In genomic region chr16:29126621-29127020, GRCh38 we compare ENCODE assay signal across 31 cellular contexts.
DNase-seq lines count a peak whose midpoint lies in the region; ATAC-seq and TF ChIP-seq lines count a peak whose summit lies in the region.
"Had no signal": no experiment of that assay in that cellular context is flagged by ENCODE, and none has a peak within 500 bp of the region (broad histone marks: within the 10 kb centered on the region; RNA-seq: fewer than 3 reads in every experiment).

No MANE protein-coding gene starts in this region.

- TF ChIP-seq CTCF in CD8-positive, alpha-beta T cell (IDR thresholded peaks at IDR 0.05), result no peak
- TF ChIP-seq CTCF in neutrophil (IDR thresholded peaks at IDR 0.05), result no peak

- H3K27me3 Mint-ChIP-seq in activated T-cell treated with anti-CD3 and anti-CD28 coated beads, Interleukin-2, amount 50 U/mL, for 72 hours (ENCODE audit: low read depth), result no peaks in the 10 kb centered on the region
- no peaks in the 10 kb centered on the region for H3K27me3 Mint-ChIP-seq in CD8-positive, alpha-beta T cell (ENCODE audit: low read depth)
- H3K27me3 Mint-ChIP-seq in immature natural killer cell (ENCODE audit: low read depth in 3 of 3), result peaks cover 5 to 16% (median 8%) of the 10 kb centered on the region in 3 donors

- no peaks in the 10 kb centered on the region for H3K27me3 ChIP-seq in CD8-positive, alpha-beta T cell (ENCODE audit: insufficient read depth, low read length)
- no peaks in the 10 kb centered on the region for H3K27me3 ChIP-seq in neutrophil
- H3K27me3 ChIP-seq: ascending aorta, BE2C, gastrocnemius medialis, hepatocyte, pancreas had no signal

- no peak overlapping the region for H3K4me3 Mint-ChIP-seq in activated T-cell treated with anti-CD3 and anti-CD28 coated beads, Interleukin-2, amount 50 U/mL, for 72 hours
- peak overlapping the region; percentile 51 for H3K4me3 Mint-ChIP-seq in CD8-positive, alpha-beta T cell
- peak overlapping the region; percentile 86 to 91 (median 87) for H3K4me3 Mint-ChIP-seq in immature natural killer cell
- H3K4me3 Mint-ChIP-seq: activated T-helper 1 cell treated with anti-CD3 and anti-CD28 coated beads, Interleukin-12 subunit alpha, Interleukin-12 subunit beta, Interleukin-2, Interleukin-4 antibody, amounts not matched to agents 30 ng/mL and 10 ng/mL and 1 ng/mL, durations not matched to agents 14 hours and 24 hours and 36 hours; nephron progenitor cell had no signal

- no peaks in the 10 kb centered on the region for H3K9me3 Mint-ChIP-seq in activated T-cell treated with anti-CD3 and anti-CD28 coated beads, Interleukin-2, amount 50 U/mL, for 72 hours
- H3K9me3 Mint-ChIP-seq in CD8-positive, alpha-beta T cell, result no peaks in the 10 kb centered on the region
- H3K9me3 Mint-ChIP-seq in immature natural killer cell, result no peaks in the 10 kb centered on the region
- H3K9me3 Mint-ChIP-seq: activated T-helper 1 cell treated with anti-CD3 and anti-CD28 coated beads, Interleukin-12 subunit alpha, Interleukin-12 subunit beta, Interleukin-2, Interleukin-4 antibody, amounts not matched to agents 30 ng/mL and 10 ng/mL and 1 ng/mL, durations not matched to agents 14 hours and 24 hours and 36 hours; nephron progenitor cell had no signal

- H3K4me1 ChIP-seq in CD8-positive, alpha-beta T cell (ENCODE audit: insufficient read depth, low read length), result peaks cover 4% of the 10 kb centered on the region
- peaks cover 25 to 38% of the 10 kb centered on the region in 2 experiments for H3K4me1 ChIP-seq in neutrophil (ENCODE audit: control insufficient read depth in 1 of 2, insufficient read depth in 1 of 2, low read depth in 1 of 2, low read length in 1 of 2)
- H3K4me1 ChIP-seq: ascending aorta, gastrocnemius medialis, pancreas had no signal

- no peak for DNase-seq in activated T-cell treated with anti-CD3 and anti-CD28 coated beads, Interleukin-2, amount 50 U/mL, for 72 hours
- DNase-seq in activated T-cell treated with anti-CD3 and anti-CD28 coated beads for 4 hours (no peak), immature natural killer cell (peak; percentile 62 to 65 (median 65)), NCI-H345 (lab: John Stamatoyannopoulos, UW) (no peak), SHP77 (lab: John Stamatoyannopoulos, UW) (no peak)
- DNase-seq in CD8-positive, alpha-beta T cell, result no peak
- DNase-seq in activated CD4-positive, alpha-beta T cell treated with anti-CD3 and anti-CD28 coated beads for 4 hours, result no peak
- DNase-seq: ACHN; activated naive CD4-positive, alpha-beta T cell treated with anti-CD3 and anti-CD28 coated beads, Interleukin-2, amount 50 U/mL, for 16 hours; BE2C; cortex of kidney; gastrocnemius medialis; left cardiac atrium; NCI-H1105 treated with DMSO at 0.1 percent for 48 hours; NCI-H2029; NCI-H526 treated with DMSO at 0.1 percent for 48 hours; nephron progenitor cell; pancreas; SHP77 treated with DMSO at 0.1 percent for 48 hours; stimulated activated CD4-positive, alpha-beta T cell treated with anti-CD3 and anti-CD28 coated beads, Interleukin-12 subunit alpha, Interleukin-12 subunit beta, amount 100 ng/mL, for 4 hours; stimulated activated CD4-positive, alpha-beta T cell treated with anti-CD3 and anti-CD28 coated beads, Interleukin-4, amount 100 ng/mL, for 1 hour; SW 1271 had no signal

- no peak overlapping the region for H3K4me3 ChIP-seq in CD8-positive, alpha-beta T cell (ENCODE audit: low read depth, low read length)
- H3K4me3 ChIP-seq in neutrophil (ENCODE audit: low read depth in 1 of 2, low read length in 1 of 2), result peak overlapping the region; percentile 39 to 58
- H3K4me3 ChIP-seq: ascending aorta, cardiac muscle cell, gastrocnemius medialis, hepatocyte, K562, pancreas had no signal

- ATAC-seq in activated T-cell treated with anti-CD3 and anti-CD28 coated beads, Interleukin-2, amount 50 U/mL, for 72 hours (replicated peaks in 1 of 2), result no peak
- no peak for ATAC-seq in CD8-positive, alpha-beta T cell
- ATAC-seq: activated CD4-positive, CD25-positive, alpha-beta regulatory T cell treated with anti-CD3 and anti-CD28 coated beads, Interleukin-2, amount 50 U/mL, for 24 hours; gastrocnemius medialis; HCT116; K562; Panc1 had no signal

- intact Hi-C loops in CD8-positive, alpha-beta T cell (cut with DNase I, micrococcal nuclease), result no loop called here

- no peaks in the 10 kb centered on the region for H3K9me3 ChIP-seq in CD8-positive, alpha-beta T cell (ENCODE audit: low read length)
- no peaks in the 10 kb centered on the region for H3K9me3 ChIP-seq in neutrophil
- H3K9me3 ChIP-seq: ascending aorta, BE2C, gastrocnemius medialis, pancreas had no signal

- H3K4me1 Mint-ChIP-seq in activated T-cell treated with anti-CD3 and anti-CD28 coated beads, Interleukin-2, amount 50 U/mL, for 72 hours (ENCODE audit: low read depth), result peaks cover 18% of the 10 kb centered on the region
- H3K4me1 Mint-ChIP-seq in CD8-positive, alpha-beta T cell (ENCODE audit: low read depth), result peaks cover 14% of the 10 kb centered on the region
- peaks cover 31 to 50% of the 10 kb centered on the region in 2 donors for H3K4me1 Mint-ChIP-seq in immature natural killer cell
- H3K4me1 Mint-ChIP-seq: nephron progenitor cell had no signal

- H3K36me3 Mint-ChIP-seq in activated T-cell treated with anti-CD3 and anti-CD28 coated beads, Interleukin-2, amount 50 U/mL, for 72 hours (ENCODE audit: insufficient read depth in 2 of 2), result peaks cover 2 to 4% of the 10 kb centered on the region in 2 donors
- peaks cover 16% of the 10 kb centered on the region for H3K36me3 Mint-ChIP-seq in CD8-positive, alpha-beta T cell
- H3K36me3 Mint-ChIP-seq in immature natural killer cell, result peaks cover 7 to 27% (median 8%) of the 10 kb centered on the region in 3 donors

- H3K36me3 ChIP-seq in CD8-positive, alpha-beta T cell (ENCODE audit: insufficient read depth, low read length), result no peaks in the 10 kb centered on the region
- no peaks in the 10 kb centered on the region for H3K36me3 ChIP-seq in neutrophil
- H3K36me3 ChIP-seq: ascending aorta, BE2C, cardiac muscle cell, gastrocnemius medialis, pancreas had no signal

- no peak overlapping the region for H3K27ac ChIP-seq in CD8-positive, alpha-beta T cell (ENCODE audit: low read depth, low read length)
- H3K27ac ChIP-seq in neutrophil, result peak overlapping the region; percentile 84
- H3K27ac ChIP-seq: ascending aorta, cardiac muscle cell, gastrocnemius medialis, hepatocyte, pancreas had no signal

- POLR2A ChIA-PET in CD8-positive, alpha-beta T cell (lab: Charles Lee), result no interaction called here

- CTCF ChIA-PET in CD8-positive, alpha-beta T cell (lab: Charles Lee), result no interaction called here

- H3K27ac Mint-ChIP-seq in activated T-cell treated with anti-CD3 and anti-CD28 coated beads, Interleukin-2, amount 50 U/mL, for 72 hours, result peak overlapping the region; percentile 37
- H3K27ac Mint-ChIP-seq in CD8-positive, alpha-beta T cell, result peak overlapping the region; percentile 84
- H3K27ac Mint-ChIP-seq in immature natural killer cell, result peak overlapping the region; percentile 96 to 99 (median 98)
- H3K27ac Mint-ChIP-seq: activated T-helper 1 cell treated with anti-CD3 and anti-CD28 coated beads, Interleukin-12 subunit alpha, Interleukin-12 subunit beta, Interleukin-2, Interleukin-4 antibody, amounts not matched to agents 30 ng/mL and 10 ng/mL and 1 ng/mL, durations not matched to agents 14 hours and 24 hours and 36 hours; nephron progenitor cell had no signal

Comparison
In these comparisons a context has a peak if more than half of its experiments do, and no peak if none do; other contexts are left out.
1. DNase-seq: peak in immature natural killer cell (3 of 3); none in activated T-cell treated with anti-CD3 and anti-CD28 coated beads, Interleukin-2, amount 50 U/mL, for 72 hours (0 of 2), activated T-cell treated with anti-CD3 and anti-CD28 coated beads for 4 hours (single experiment), CD8-positive, alpha-beta T cell (0 of 7), NCI-H345 (single experiment), activated CD4-positive, alpha-beta T cell treated with anti-CD3 and anti-CD28 coated beads for 4 hours (0 of 2) and SHP77 (0 of 2).
2. H3K27ac Mint-ChIP-seq: peak in every context shown above with its lines; median percentile 98 in immature natural killer cell; 84 in CD8-positive, alpha-beta T cell; 37 in activated T-cell treated with anti-CD3 and anti-CD28 coated beads, Interleukin-2, amount 50 U/mL, for 72 hours.
3. H3K4me3 Mint-ChIP-seq: peak in CD8-positive, alpha-beta T cell (single experiment) and immature natural killer cell (5 of 5); none in activated T-cell treated with anti-CD3 and anti-CD28 coated beads, Interleukin-2, amount 50 U/mL, for 72 hours (0 of 2).